In the genomic region with DNA sequence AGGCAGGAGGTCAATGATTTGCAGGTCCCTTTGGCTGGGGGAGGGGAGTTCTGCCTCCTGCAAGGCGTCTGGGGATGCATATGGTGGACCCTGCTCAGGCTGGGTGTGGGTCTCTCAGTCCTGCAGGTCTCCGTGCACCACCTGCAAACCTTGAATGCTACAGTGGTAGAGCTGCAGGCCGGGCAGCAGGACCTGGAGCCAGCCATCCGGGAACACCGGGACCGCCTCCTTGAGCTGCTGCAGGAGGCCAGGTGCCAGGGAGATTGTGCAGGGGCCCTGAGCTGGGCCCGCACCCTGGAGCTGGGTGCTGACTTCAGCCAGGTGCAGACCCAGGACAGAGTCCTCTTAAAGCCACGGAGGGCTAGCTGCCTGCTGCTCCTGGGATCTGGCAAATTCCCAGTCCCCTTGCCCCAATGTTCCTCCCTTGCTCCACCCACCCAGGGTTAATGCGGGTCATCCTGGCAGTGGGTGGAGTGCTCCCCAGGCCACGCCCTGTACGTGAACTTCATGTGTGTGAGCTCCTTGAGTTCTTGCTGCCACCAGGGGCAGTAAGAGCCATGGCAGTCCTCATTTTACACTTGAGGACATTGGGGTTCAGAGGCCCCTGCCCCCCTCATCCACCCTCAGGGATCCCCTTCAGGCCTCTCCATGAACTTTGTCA, we compare ENCODE assay signal across 9 cellular contexts. TPM values are rescaled to one million over a fixed set of nuclear protein-coding genes. Genes with fewer than 3 reads are reported as not detected.
DNase-seq lines count a peak whose midpoint lies in the region; ATAC-seq, FAIRE-seq and TF ChIP-seq lines count a peak whose summit lies in the region.
"Had no signal": no experiment of that assay in that cellular context is flagged by ENCODE, and none has a peak within 500 bp of the region (broad histone marks: within the 10 kb centered on the region; RNA-seq: fewer than 3 reads in every experiment).

No MANE protein-coding gene starts in this region.

- no peak overlapping the region for H3K23ac ChIP-seq in H1 (ENCODE audit: insufficient read length)

- no peaks in the 10 kb centered on the region for H3K36me3 ChIP-seq in MG63
- no peaks in the 10 kb centered on the region for H3K36me3 ChIP-seq in H1 (ENCODE audit: control insufficient read depth in 2 of 4, insufficient read depth in 4 of 4, low read length in 3 of 4)
- H3K36me3 ChIP-seq in neural progenitor cell = no peaks in the 10 kb centered on the region

- H3K4me3 Mint-ChIP-seq in neural progenitor cell = no peak overlapping the region

- no peak overlapping the region for H2AK5ac ChIP-seq in H1 (ENCODE audit: low read depth, low read length)

- no peak overlapping the region for H3K9ac ChIP-seq in H1 (replicated peaks in 1 of 4; ENCODE audit: extremely low read depth in 1 of 4, low read depth in 3 of 4, low read length in 3 of 4)
- H3K9ac ChIP-seq in neural progenitor cell = no peak overlapping the region

- peaks cover 3% of the 10 kb centered on the region for H3K27me3 Mint-ChIP-seq in neural progenitor cell (ENCODE audit: insufficient read depth, low read depth)

- H3K4me2 ChIP-seq in H1 (ENCODE audit: insufficient read depth in 1 of 2, low read depth in 2 of 2, low read length in 2 of 2) = no peak overlapping the region
- H3K4me2 ChIP-seq in neural progenitor cell = no peak overlapping the region

- H4K91ac ChIP-seq in H1 (replicated peaks; ENCODE audit: insufficient read length, low read length) = no peak overlapping the region

- WGBS in H1 (ENCODE audit: extremely low coverage in 1 of 2, insufficient coverage in 1 of 2, insufficient read length in 1 of 2, insufficient replicate concordance in 2 of 2, low coverage in 1 of 2, low lambda C conversion rate in 2 of 2, missing lambda C conversion rate in 1 of 2), 2 experiments = 88% methylated on average over 10 of the region's 11 CpGs; no CpG with 5 or more reads in 1 of the 2 experiments

- no peak overlapping the region for H3K4ac ChIP-seq in H1 (replicated peaks; ENCODE audit: insufficient read length, low read depth, low read length)

- TF ChIP-seq POLR2A in H1 (IDR thresholded peaks at IDR 0.05; ENCODE audit: control extremely low read depth in 1 of 2, low read depth in 2 of 2, low read length in 2 of 2) = no peak

- no peak for FAIRE-seq in H1 (lab: Jason Lieb, UNC)

- H3K14ac ChIP-seq in H1 (ENCODE audit: insufficient read length) = no peak overlapping the region

- no peak for ATAC-seq in GM19324 (IDR thresholded peaks at IDR 0.05; ENCODE audit: low FRiP score, unreplicated experiment)

- peak; percentile 56 for DNase-seq in MG63
- no peak for DNase-seq in H1 (ENCODE audit: low read depth in 1 of 2, low spot score in 2 of 2)
- DNase-seq in neural progenitor cell (ENCODE audit: low spot score) = no peak
- DNase-seq in Ammon's horn (ENCODE audit: low spot score) = no peak
- DNase-seq in NK-92 treated with Interleukin-12 subunit alpha and Interleukin-12 subunit beta, amount 100 ng/mL, for 24 hours (lab: John Stamatoyannopoulos, UW) = no peak
- no peak for DNase-seq in DMS153 treated with DMSO at 0.1 percent for 48 hours (lab: John Stamatoyannopoulos, UW; ENCODE audit: unreplicated experiment)
- DNase-seq: activated gamma-delta T cell treated with Interleukin-2 at 50 U/mL for 16 hours had no signal

- no peak overlapping the region for H2BK5ac ChIP-seq in H1 (ENCODE audit: low read depth, low read length)

- H4K20me1 ChIP-seq in H1 (replicated peaks in 1 of 2; ENCODE audit: control insufficient read depth in 1 of 2, insufficient read depth in 2 of 2, low read length in 2 of 2) (no peaks in the 10 kb centered on the region), neural progenitor cell (ENCODE audit: low read depth) (no peaks in the 10 kb centered on the region)

- H3K4me3 ChIP-seq in MG63 = no peak overlapping the region
- H3K4me3 ChIP-seq in H1 (ENCODE audit: extremely low read depth in 1 of 4, insufficient read depth in 2 of 4, low read depth in 3 of 4, low read length in 4 of 4) = no peak overlapping the region
- H3K4me3 ChIP-seq in neural progenitor cell = no peak overlapping the region

- no peak overlapping the region for H4K5ac ChIP-seq in H1 (ENCODE audit: insufficient read length, low read depth, low read length)

- H3K27ac Mint-ChIP-seq in neural progenitor cell = peak overlapping the region; percentile 42

- no peak overlapping the region for H2BK12ac ChIP-seq in H1 (ENCODE audit: low read depth, low read length)

- no peaks in the 10 kb centered on the region for H3K36me3 Mint-ChIP-seq in neural progenitor cell

- H3K9me3 Mint-ChIP-seq in neural progenitor cell = no peaks in the 10 kb centered on the region

- H3K79me2 ChIP-seq in H1 (ENCODE audit: control insufficient read depth in 1 of 2, insufficient read depth in 2 of 2, low read length in 2 of 2) = no peaks in the 10 kb centered on the region
- H3K79me2 ChIP-seq in neural progenitor cell (ENCODE audit: low read depth) = no peaks in the 10 kb centered on the region

- CTCF ChIA-PET in H1 (lab: Charles Lee; ENCODE audit: partially characterized antibody) = no interaction called here

- TF ChIP-seq EP300 in H1 (IDR thresholded peaks at IDR 0.05; ENCODE audit: borderline replicate concordance in 1 of 2, low read depth in 2 of 2, low read length in 2 of 2) = no peak

- H3K4me1 ChIP-seq in H1 (replicated peaks in 1 of 4; ENCODE audit: control insufficient read depth in 3 of 4, insufficient read depth in 4 of 4, low read length in 3 of 4) = peaks cover 0 to 33% (median 2%) of the 10 kb centered on the region in 4 experiments; a peak in 3 of 7 replicates
- no peaks in the 10 kb centered on the region for H3K4me1 ChIP-seq in neural progenitor cell

- TF ChIP-seq RAD21 in H1 (IDR thresholded peaks at IDR 0.05 in 1 of 2, conservative IDR thresholded peaks at IDR 0.05 in 1 of 2; ENCODE audit: low read depth in 2 of 2, low read length in 2 of 2) = no peak

- no peak overlapping the region for H3K56ac ChIP-seq in H1 (replicated peaks; ENCODE audit: insufficient read length, low read depth, low read length)

- H3K9me3 ChIP-seq in MG63 = no peaks in the 10 kb centered on the region
- H3K9me3 ChIP-seq in H1 (ENCODE audit: insufficient read depth in 2 of 2, low read depth in 1 of 2, low read length in 1 of 2) = peaks cover 56 to 97% of the 10 kb centered on the region in 2 experiments
- H3K9me3 ChIP-seq in neural progenitor cell (ENCODE audit: low read depth) = no peaks in the 10 kb centered on the region

- H2AFZ ChIP-seq in H1 (ENCODE audit: low read length) (no peak overlapping the region), neural progenitor cell (replicated peaks) (no peak overlapping the region)

- H3F3A ChIP-seq in neural progenitor cell (ENCODE audit: low read depth) = no peaks in the 10 kb centered on the region

- TF ChIP-seq CTCF in GM12872 (IDR thresholded peaks at IDR 0.05; ENCODE audit: insufficient read depth, low read depth, low read length) = 0 out of 3 replicates have a peak, but pooled peaks have one; percentile 13
- TF ChIP-seq CTCF in H1 (IDR thresholded peaks at IDR 0.05; ENCODE audit: control extremely low read depth in 1 of 3, insufficient read depth in 1 of 3, low read depth in 1 of 3, low read length in 3 of 3) = no peak
- no peak for TF ChIP-seq CTCF in neural progenitor cell (IDR thresholded peaks at IDR 0.05)

- H4K8ac ChIP-seq in H1 (ENCODE audit: extremely low read depth, insufficient read depth, low read length) = peak overlapping the region; percentile 63; the same call in 1 of the 2 replicates

- H3K27me3 ChIP-seq in MG63 (no peaks in the 10 kb centered on the region), H1 (replicated peaks in 1 of 4; ENCODE audit: control insufficient read depth in 3 of 4, extremely low read depth in 1 of 4, insufficient read depth in 3 of 4, low read length in 3 of 4) (no peaks in the 10 kb centered on the region), neural progenitor cell (no peaks in the 10 kb centered on the region)

- H2BK120ac ChIP-seq in H1 (replicated peaks; ENCODE audit: low read depth, low read length) = no peak overlapping the region

- H2BK15ac ChIP-seq in H1 (ENCODE audit: low read length) = no peak overlapping the region

- H3K23me2 ChIP-seq in H1 (ENCODE audit: low read depth, low read length) = no peaks in the 10 kb centered on the region

- H3K18ac ChIP-seq in H1 (ENCODE audit: extremely low read depth, low read length) = no peak overlapping the region

- no peak overlapping the region for H2BK20ac ChIP-seq in H1 (ENCODE audit: low read length)

- no peaks in the 10 kb centered on the region for H3K79me1 ChIP-seq in H1 (ENCODE audit: low read depth, low read length)

- no peak overlapping the region for H3K27ac ChIP-seq in H1 (ENCODE audit: low read depth, low read length)
- no peak overlapping the region for H3K27ac ChIP-seq in neural progenitor cell

- POLR2A ChIA-PET in H1 (lab: Charles Lee; ENCODE audit: partially characterized antibody) = no interaction called here

- H3K4me1 Mint-ChIP-seq in neural progenitor cell = no peaks in the 10 kb centered on the region

TF ChIP-seq in H1, 55 proteins besides CTCF, POLR2A, EP300 and RAD21 (continues in another document):
- TF ChIP-seq GABPA (IDR thresholded peaks at IDR 0.05; ENCODE audit: borderline replicate concordance, insufficient read depth, low read length) = no peak
- TF ChIP-seq ASH2L (IDR thresholded peaks at IDR 0.05; ENCODE audit: low read length) = no peak

RNA-seq across cellular contexts. Expression of gene PROM2, which starts 3.1 kb away (rescaled TPM):
- total RNA-seq in MG63 (2014; rRNA removed; shearing (Covaris generic); ENCODE audit: low replicate concordance) = 2.0 and 2.3 TPM in 2 replicates
- 3.8 and 4.6 TPM in 2 replicates for total RNA-seq in H1 (2021; fragmentation: NEBNext Ultra II Directional; extraction: Animal tissue kit (Norgen Biotek cat#: 25700))
- polyA plus RNA-seq in H1 (2011; rRNA removed) = 1.6 and 2.6 TPM in 2 replicates
- 0.72 TPM for polyA plus RNA-seq in H1 (2011; cell fraction: cytosol; rRNA removed)
- 6.7 TPM for polyA plus RNA-seq in H1 (2011; cell fraction: nucleus; rRNA removed)
- 0.66 to 2.7 TPM (median 2.0 TPM) in 4 replicates for polyA plus RNA-seq in H1 (2012, experiment 1 of 2)
- polyA plus RNA-seq in H1 (2012, experiment 2 of 2) = 1.6 TPM
- polyA plus RNA-seq in H1 (2013, experiment 1 of 2) = 7.0 TPM
- polyA plus RNA-seq in H1 (2013, experiment 2 of 2) = 6.0 TPM
- 0.47 and 1.6 TPM in 2 replicates for polyA minus RNA-seq in H1 (2011; rRNA and poly(A)+ RNA removed)
- 1.8 TPM for polyA minus RNA-seq in H1 (2011; cell fraction: cytosol; rRNA and poly(A)+ RNA removed)
- 6.0 TPM for polyA minus RNA-seq in H1 (2011; cell fraction: nucleus; rRNA and poly(A)+ RNA removed)
- 0.95 and 2.4 TPM in 2 replicates for total RNA-seq in neural progenitor cell (ENCODE audit: low replicate concordance)

RNA-seq across cellular contexts. Expression of gene KCNIP3, which starts 19.8 kb away (rescaled TPM):
- total RNA-seq in MG63 (2014; rRNA removed; shearing (Covaris generic); ENCODE audit: low replicate concordance) = 7.7 and 14.1 TPM in 2 replicates
- total RNA-seq in H1 (2021; fragmentation: NEBNext Ultra II Directional; extraction: Animal tissue kit (Norgen Biotek cat#: 25700)) = 1.9 and 2.9 TPM in 2 replicates
- 0.33 and 0.53 TPM in 2 replicates for polyA plus RNA-seq in H1 (2011; rRNA removed)
- polyA plus RNA-seq in H1 (2011; cell fraction: cytosol; rRNA removed) = 1.2 TPM
- 1.3 TPM for polyA plus RNA-seq in H1 (2011; cell fraction: nucleus; rRNA removed)
- polyA plus RNA-seq in H1 (2012, experiment 1 of 2) = 0.52 to 0.88 TPM (median 0.61 TPM) in 4 replicates
- 0.10 TPM for polyA plus RNA-seq in H1 (2012, experiment 2 of 2)
- 0.95 TPM for polyA plus RNA-seq in H1 (2013, experiment 1 of 2)
- 1.1 TPM for polyA plus RNA-seq in H1 (2013, experiment 2 of 2)
- polyA minus RNA-seq in H1 (2011; rRNA and poly(A)+ RNA removed) = 0.16 and 0.49 TPM in 2 replicates
- not detected for polyA minus RNA-seq in H1 (2011; cell fraction: cytosol; rRNA and poly(A)+ RNA removed)
- not detected for polyA minus RNA-seq in H1 (2011; cell fraction: nucleus; rRNA and poly(A)+ RNA removed)
- total RNA-seq in neural progenitor cell (ENCODE audit: low replicate concordance) = 0.64 and 1.1 TPM in 2 replicates
